8 cellular contexts compared by ENCODE assay signal in genomic region chr1:36450919-36451305, GRCh38. TPM values are rescaled to one million over a fixed set of nuclear protein-coding genes. Genes with fewer than 3 reads are reported as not detected.
DNase-seq lines count a peak whose midpoint lies in the region; ATAC-seq and TF ChIP-seq lines count a peak whose summit lies in the region.

No MANE protein-coding gene starts in this region.

- CTCF ChIA-PET in activated CD8-positive, alpha-beta T cell treated with anti-CD3 and anti-CD28 coated beads for 36 hours (lab: Charles Lee): interaction anchor here (0.7 to 1.2 kb wide), 3 partner anchors 12 to 302 kb away, joined by 3 to 7 read pairs (median 5); partner anchors contain the start of gene TRAPPC3

- peaks cover 8% of the 10 kb centered on the region; the same call in 1 of the 2 replicates for H3K36me3 ChIP-seq in GM23248 (ENCODE audit: low read depth)

- H3K4me3 Mint-ChIP-seq in activated CD8-positive, alpha-beta T cell treated with anti-CD3 and anti-CD28 coated beads for 36 hours: peak overlapping the region; percentile 82

- DNase-seq in GM23248 (no peak), left ventricle myocardium superior (no peak), skeletal muscle cell (ENCODE audit: low read depth) (no peak), DMS53 treated with DMSO at 0.1 percent for 48 hours (lab: John Stamatoyannopoulos, UW; ENCODE audit: unreplicated experiment) (no peak), DMS79 (lab: John Stamatoyannopoulos, UW) (no peak)
- no peak for DNase-seq in activated CD8-positive, alpha-beta T cell treated with anti-CD3 and anti-CD28 coated beads for 36 hours

- H3K4me1 ChIP-seq in GM23248 (ENCODE audit: insufficient read depth): no peaks in the 10 kb centered on the region

- peak overlapping the region; percentile 90 for H2AFZ ChIP-seq in GM23248

- H3K27me3 ChIP-seq in GM23248 (replicated peaks; ENCODE audit: insufficient read depth): no peaks in the 10 kb centered on the region

- H3K9ac ChIP-seq in GM23248: peak overlapping the region; percentile 93

- H3K79me2 ChIP-seq in GM23248 (ENCODE audit: insufficient read depth): no peaks in the 10 kb centered on the region

- no peak for ATAC-seq in activated CD8-positive, alpha-beta T cell treated with anti-CD3 and anti-CD28 coated beads for 36 hours
- peak; percentile 11 for ATAC-seq in left ventricle myocardium superior
- ATAC-seq in GM21528 (IDR thresholded peaks at IDR 0.05; ENCODE audit: low FRiP score, unreplicated experiment): no peak
- no peak for ATAC-seq in GM21381 (IDR thresholded peaks at IDR 0.05; ENCODE audit: unreplicated experiment)

- H3K36me3 Mint-ChIP-seq in activated CD8-positive, alpha-beta T cell treated with anti-CD3 and anti-CD28 coated beads for 36 hours (ENCODE audit: low read depth): peaks cover 4% of the 10 kb centered on the region

- no peaks in the 10 kb centered on the region for H3K9me3 ChIP-seq in GM23248 (ENCODE audit: low read depth)

- H3F3A ChIP-seq in GM23248 (ENCODE audit: insufficient read depth): 0 out of 2 replicates have a peak, but pooled peaks cover 8% of the 10 kb centered on the region

- WGBS in GM23248 (ENCODE audit: low coverage in 1 of 2, low lambda C conversion rate in 2 of 2, missing lambda C conversion rate in 2 of 2), 2 experiments: 8 to 12% methylated on average over 13 to 18 of the region's 18 CpGs

- peak overlapping the region; percentile 66 for H3K4me2 ChIP-seq in GM23248 (ENCODE audit: unreplicated experiment)

- peak overlapping the region; percentile 79 for H3K4me3 ChIP-seq in GM23248
- peak overlapping the region; percentile 68 for H3K4me3 ChIP-seq in skeletal muscle cell (ENCODE audit: low read depth, low read length)

- H4K20me1 ChIP-seq in GM23248 (ENCODE audit: insufficient read depth): no peaks in the 10 kb centered on the region

- peak overlapping the region; percentile 97 for H3K27ac ChIP-seq in GM23248

- no peaks in the 10 kb centered on the region for H3K9me2 ChIP-seq in GM23248 (ENCODE audit: insufficient read depth)

- TF ChIP-seq CTCF in activated CD8-positive, alpha-beta T cell treated with anti-CD3 and anti-CD28 coated beads for 36 hours (IDR thresholded peaks at IDR 0.05): no peak

- intact Hi-C loops in activated CD8-positive, alpha-beta T cell treated with anti-CD3 and anti-CD28 coated beads for 36 hours (cut with micrococcal nuclease): no loop called here
- intact Hi-C loops in left ventricle myocardium superior (cut with micrococcal nuclease): no loop called here

- peaks cover 10% of the 10 kb centered on the region for H3K4me1 Mint-ChIP-seq in activated CD8-positive, alpha-beta T cell treated with anti-CD3 and anti-CD28 coated beads for 36 hours (ENCODE audit: low read depth)

- H3K27me3 Mint-ChIP-seq in activated CD8-positive, alpha-beta T cell treated with anti-CD3 and anti-CD28 coated beads for 36 hours: no peaks in the 10 kb centered on the region

- in situ Hi-C loops in GM23248 (cut with MboI): no loop called here

- H3K9me3 Mint-ChIP-seq in activated CD8-positive, alpha-beta T cell treated with anti-CD3 and anti-CD28 coated beads for 36 hours: no peaks in the 10 kb centered on the region

- POLR2A ChIA-PET in activated CD8-positive, alpha-beta T cell treated with anti-CD3 and anti-CD28 coated beads for 36 hours (lab: Charles Lee): interaction anchor here (0.6 to 2.9 kb wide), 7 partner anchors 9 to 1597 kb away, joined by 3 to 12 read pairs (median 5); partner anchors contain the start of genes EVA1B and MRPS15

- peak overlapping the region; percentile 83 for H3K27ac Mint-ChIP-seq in activated CD8-positive, alpha-beta T cell treated with anti-CD3 and anti-CD28 coated beads for 36 hours

RNA-seq across cellular contexts. Expression of gene OSCP1, which starts 0.7 kb away (rescaled TPM):
- total RNA-seq in GM23248 (2014; rRNA removed; shearing (Covaris generic)): 6.6 and 6.9 TPM in 2 replicates
- polyA plus RNA-seq in GM23248 (2016; fragmentation: Nextera tagmentation; extraction: Ambion mirVana): 9.9 and 10.2 TPM in 2 replicates
- total RNA-seq in activated CD8-positive, alpha-beta T cell treated with anti-CD3 and anti-CD28 coated beads for 36 hours: 1 to 10 TPM; 1.2 to 1.5 TPM
- 3.8 TPM for total RNA-seq in left ventricle myocardium superior

RNA-seq across cellular contexts. Expression of gene MRPS15, which starts 13.3 kb away (rescaled TPM):
- 37.9 and 53.7 TPM in 2 replicates for total RNA-seq in GM23248 (2014; rRNA removed; shearing (Covaris generic))
- polyA plus RNA-seq in GM23248 (2016; fragmentation: Nextera tagmentation; extraction: Ambion mirVana): 103 and 107 TPM in 2 replicates
- total RNA-seq in activated CD8-positive, alpha-beta T cell treated with anti-CD3 and anti-CD28 coated beads for 36 hours: 100 to 1,000 TPM; 120 to 129 TPM
- 119 TPM for total RNA-seq in left ventricle myocardium superior

RNA-seq across cellular contexts. Expression of gene CSF3R, which starts 31.8 kb away (rescaled TPM):
- not detected in 2 replicates for total RNA-seq in GM23248 (2014; rRNA removed; shearing (Covaris generic))
- polyA plus RNA-seq in GM23248 (2016; fragmentation: Nextera tagmentation; extraction: Ambion mirVana): not detected in 2 replicates
- not detected for total RNA-seq in activated CD8-positive, alpha-beta T cell treated with anti-CD3 and anti-CD28 coated beads for 36 hours
- 6.4 TPM for total RNA-seq in left ventricle myocardium superior

RNA-seq across cellular contexts. Expression of gene LSM10, which starts 53.2 kb away (rescaled TPM):
- total RNA-seq in GM23248 (2014; rRNA removed; shearing (Covaris generic)): 4.6 and 10.4 TPM in 2 replicates
- 72.5 and 80.2 TPM in 2 replicates for polyA plus RNA-seq in GM23248 (2016; fragmentation: Nextera tagmentation; extraction: Ambion mirVana)
- total RNA-seq in activated CD8-positive, alpha-beta T cell treated with anti-CD3 and anti-CD28 coated beads for 36 hours: 10 to 100 TPM; 43.8 to 46.2 TPM
- total RNA-seq in left ventricle myocardium superior: 58.7 TPM
